ENCODE assay signal across 20 cellular contexts in the genomic region with DNA sequence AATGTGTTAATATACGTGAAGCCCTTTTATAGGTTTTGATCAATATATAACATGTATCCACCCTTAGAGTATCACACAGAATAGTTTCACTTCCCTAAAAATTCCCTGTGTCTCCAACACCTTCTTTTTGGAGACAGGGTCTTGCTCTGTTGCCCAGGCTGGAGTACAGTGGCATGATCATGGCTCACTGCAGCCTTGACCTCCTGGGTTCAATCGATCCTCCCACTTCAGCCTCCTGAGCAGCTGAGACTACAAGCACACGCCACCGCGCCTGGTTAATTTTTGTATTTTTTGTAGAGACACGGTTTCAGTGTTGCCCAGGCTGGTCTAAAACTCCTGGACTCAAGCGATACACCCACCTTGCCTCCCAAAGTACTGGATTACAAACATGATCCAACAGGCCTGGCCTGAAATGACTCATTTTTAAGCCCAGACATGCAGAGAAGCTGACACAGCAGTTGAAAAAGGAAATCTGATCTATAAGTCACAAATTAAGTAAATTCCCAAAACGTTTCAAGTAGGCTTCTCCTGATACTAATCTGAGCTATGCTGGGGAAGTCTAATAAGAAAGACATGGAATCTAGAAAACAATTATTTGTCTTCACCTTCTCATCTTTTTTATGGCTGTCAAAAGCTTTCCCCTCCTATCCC. TPM values are rescaled to one million over a fixed set of nuclear protein-coding genes. Genes with fewer than 3 reads are reported as not detected.
DNase-seq lines count a peak whose midpoint lies in the region; ATAC-seq, FAIRE-seq and TF ChIP-seq lines count a peak whose summit lies in the region.
"Had no signal": no experiment of that assay in that cellular context is flagged by ENCODE, and none has a peak within 500 bp of the region (broad histone marks: within the 10 kb centered on the region; RNA-seq: fewer than 3 reads in every experiment).

No MANE protein-coding gene starts in this region.

- no peaks in the 10 kb centered on the region for H3K9me3 ChIP-seq in GM12878 (replicated peaks; ENCODE audit: control insufficient read depth, insufficient read depth, low read length)
- H3K9me3 ChIP-seq: pancreas had no signal

- DNase-seq in AG08396 (ENCODE audit: low spot score): peak; percentile 7
- peak; percentile 33 for DNase-seq in HFF-Myc (ENCODE audit: extremely low read depth, low read depth)
- DNase-seq in GM12878 (ENCODE audit: low read depth, low spot score): no peak
- DNase-seq in iris pigment epithelial cell (ENCODE audit: low read depth): peak; percentile 81
- no peak for DNase-seq in COLO829 (ENCODE audit: low spot score)
- no peak for DNase-seq in putamen (ENCODE audit: low spot score)
- no peak for DNase-seq in globus pallidus (ENCODE audit: low spot score)
- no peak for DNase-seq in GDM1 (lab: John Stamatoyannopoulos, UW)
- DNase-seq: activated CD4-positive, alpha-beta T cell treated with anti-CD3 and anti-CD28 coated beads, Interleukin-2, amount 50 U/mL, for 1 hour; activated gamma-delta T cell treated with Interleukin-2 at 50 U/mL for 16 hours; AML-193; GF-D8; NCI-H2029; pancreas; stimulated activated CD4-positive, alpha-beta T cell treated with anti-CD3 and anti-CD28 coated beads, Interleukin-2, amount 100 ng/mL, for 24 hours; stimulated activated naive CD4-positive, alpha-beta T cell had no signal

- ATAC-seq in GM12878: no peak
- ATAC-seq: K562, left lobe of liver, pancreas had no signal

- H4K20me1 ChIP-seq in GM12878 (ENCODE audit: control insufficient read depth, insufficient read depth): no peaks in the 10 kb centered on the region

- H3K27me3 ChIP-seq in GM12878 (replicated peaks in 1 of 2; ENCODE audit: control insufficient read depth in 2 of 2, insufficient read depth in 2 of 2, low read length in 1 of 2): no peaks in the 10 kb centered on the region
- H3K27me3 ChIP-seq: pancreas had no signal

- TF ChIP-seq EP300 in GM12878 (IDR thresholded peaks at IDR 0.05; ENCODE audit: borderline replicate concordance in 1 of 2, control insufficient read depth in 1 of 2, low read depth in 2 of 2, low read length in 2 of 2): no peak

- FAIRE-seq in GM12878 (lab: Jason Lieb, UNC): no peak
- FAIRE-seq: colon, K562, pancreas had no signal

- H3K4me1 ChIP-seq in GM12878 (ENCODE audit: control insufficient read depth, insufficient read depth, low read length): peaks cover 4% of the 10 kb centered on the region; the same call in 1 of the 2 replicates

- SMC1A ChIA-PET in GM12878 (lab: Charles Lee; ENCODE audit: uncharacterized antibody, unreplicated experiment): interaction anchor here (0.7 kb wide), 1 partner anchor 85 kb away, joined by 3 read pairs; no protein-coding TSS in a partner anchor

- WGBS in GM12878 (ENCODE audit: insufficient coverage, insufficient replicate concordance, low lambda C conversion rate, missing lambda C conversion rate): 86% methylated on average over 8 of the region's 8 CpGs

- intact Hi-C loops in GM12878 (cut with micrococcal nuclease; ENCODE audit: unreplicated experiment): no loop called here

- H3K4me3 ChIP-seq in HFF-Myc (replicated peaks; ENCODE audit: low read depth, low read length): no peak overlapping the region
- 0 out of 2 replicates have a peak overlapping the region, but pooled peaks have one; percentile 39 for H3K4me3 ChIP-seq in GM12878
- H3K4me3 ChIP-seq: K562, pancreas had no signal

- in situ Hi-C loops in GM12878 (cut with MboI): no loop called here

- RAD21 ChIA-PET in GM12878 (lab: Charles Lee; ENCODE audit: unreplicated experiment): no interaction called here

- CTCF ChIA-PET in GM12878 (lab: Yijun Ruan, JAX): interaction anchor here (1.0 to 1.9 kb wide), 3 partner anchors 46 to 65 kb away, joined by 3 to 7 read pairs (median 4); no protein-coding TSS in a partner anchor

- H3K4me2 ChIP-seq in GM12878 (ENCODE audit: control insufficient read depth, insufficient read depth): peak overlapping the region; percentile 21; the same call in 1 of the 2 replicates

- TF ChIP-seq CTCF in HFF-Myc (IDR thresholded peaks at IDR 0.05; ENCODE audit: low read depth, low read length, missing control alignments) (no peak), GM12878 (IDR thresholded peaks at IDR 0.05 in 2 of 3, conservative IDR thresholded peaks at IDR 0.05 in 1 of 3; ENCODE audit: control insufficient read depth in 2 of 3, extremely low read depth in 1 of 3, insufficient read depth in 1 of 3, low read depth in 3 of 3, low read length in 3 of 3) (no peak)

- no peak for TF ChIP-seq POLR2A in GM12878 (IDR thresholded peaks at IDR 0.05; ENCODE audit: low read depth, low read length)

- POLR2A ChIA-PET in GM12878 (lab: Charles Lee): no interaction called here

- H3K79me2 ChIP-seq in GM12878 (ENCODE audit: control insufficient read depth, insufficient read depth, low read length): peaks cover 38% of the 10 kb centered on the region

- no TSS peak for BruUV-seq in GM12878 (replicated peaks; lab: Mats Ljungman, UMichigan)

- no peak overlapping the region for H2AFZ ChIP-seq in GM12878 (ENCODE audit: control insufficient read depth, low read depth, low read length)

- peaks cover 0 to 10% of the 10 kb centered on the region in 2 experiments; a peak in 2 of 4 replicates for H3K36me3 ChIP-seq in GM12878 (ENCODE audit: control insufficient read depth in 2 of 2, insufficient read depth in 2 of 2, low read length in 1 of 2)

- no peak overlapping the region; the same call in 1 of the 2 replicates for H3K9ac ChIP-seq in GM12878 (ENCODE audit: control insufficient read depth, insufficient read depth, low read length)

- no peak overlapping the region for H3K27ac ChIP-seq in GM12878 (ENCODE audit: control insufficient read depth, insufficient read depth)
- H3K27ac ChIP-seq: pancreas had no signal

- TF ChIP-seq RAD21 in GM12878 (IDR thresholded peaks at IDR 0.05; ENCODE audit: insufficient read depth, low read depth, low read length): no peak

RNA-seq across cellular contexts. Expression of a gene that starts 2.9 kb away (rescaled TPM):
- 61.7 and 65.2 TPM in 2 replicates for total RNA-seq in GM12878 (2013; cell fraction: nucleolus; rRNA removed)
- total RNA-seq in GM12878 (2014; rRNA removed) (48.9 and 51.7 TPM in 2 replicates), GM12878 (2014; rRNA removed; fragmentation: Illumina TruSeq; extraction: Trizol) (36.4 and 40.3 TPM in 2 replicates), GM12878 (2021) (25.9 and 26.4 TPM in 2 replicates)
- polyA plus RNA-seq in GM12878 (2011; ENCODE audit: low read depth): 21.6 TPM
- polyA plus RNA-seq in GM12878 (2011; rRNA removed) (41.6 and 56.9 TPM in 2 replicates), GM12878 (2014; fragmentation: Illumina TruSeq; extraction: Trizol) (46.9 and 59.9 TPM in 2 replicates), GM12878 (2014; fragmentation: Nextera tagmentation; extraction: Ambion mirVana) (10 to 100 TPM; 57.1 to 76.7 TPM), GM12878 (2014; rRNA removed) (34.7 and 37.3 TPM in 2 replicates), GM12878 (2016; fragmentation: Nextera tagmentation; extraction: Ambion mirVana) (10 to 100 TPM; 73.6 to 78.4 TPM)
- polyA plus RNA-seq in GM12878 (2011; cell fraction: cytosol; rRNA removed): 21.5 and 24.3 TPM in 2 replicates
- 17.5 and 18.4 TPM in 2 replicates for polyA plus RNA-seq in GM12878 (2011; cell fraction: nucleus; rRNA removed)
- 27.8 and 29.2 TPM in 2 replicates for polyA plus RNA-seq in GM12878 (2012)
- 11.8 and 14.4 TPM in 2 replicates for polyA minus RNA-seq in GM12878 (2011; rRNA and poly(A)+ RNA removed)
- 7.2 and 7.4 TPM in 2 replicates for polyA minus RNA-seq in GM12878 (2011; cell fraction: cytosol; rRNA and poly(A)+ RNA removed)
- polyA minus RNA-seq in GM12878 (2011; cell fraction: nucleus; rRNA and poly(A)+ RNA removed): 17.8 and 28.2 TPM in 2 replicates

RNA-seq across cellular contexts. Expression of a gene that starts 7.0 kb away (rescaled TPM):
- not detected in 2 replicates for total RNA-seq in GM12878 (2013; cell fraction: nucleolus; rRNA removed)
- total RNA-seq in GM12878 (2014; rRNA removed) (0.27 and 0.28 TPM in 2 replicates), GM12878 (2014; rRNA removed; fragmentation: Illumina TruSeq; extraction: Trizol) (0.36 and 0.46 TPM in 2 replicates), GM12878 (2021) (0.44 and 0.51 TPM in 2 replicates)
- polyA plus RNA-seq in GM12878 (2011; ENCODE audit: low read depth): not detected
- polyA plus RNA-seq in GM12878 (2011; rRNA removed) (0.08 and 0.13 TPM in 2 replicates), GM12878 (2014; fragmentation: Illumina TruSeq; extraction: Trizol) (0.62 and 0.84 TPM in 2 replicates), GM12878 (2014; fragmentation: Nextera tagmentation; extraction: Ambion mirVana) (under 1 TPM; 0.13 to 0.27 TPM), GM12878 (2014; rRNA removed) (0.23 and 0.82 TPM in 2 replicates), GM12878 (2016; fragmentation: Nextera tagmentation; extraction: Ambion mirVana) (under 1 TPM; 0.52 to 0.81 TPM)
- polyA plus RNA-seq in GM12878 (2011; cell fraction: cytosol; rRNA removed): 0.05 and 0.13 TPM in 2 replicates
- 0.04 TPM in 2 replicates for polyA plus RNA-seq in GM12878 (2011; cell fraction: nucleus; rRNA removed)
- polyA plus RNA-seq in GM12878 (2012): 0.07 and 0.14 TPM in 2 replicates
- polyA minus RNA-seq in GM12878 (2011; rRNA and poly(A)+ RNA removed): not detected in 2 replicates
- polyA minus RNA-seq in GM12878 (2011; cell fraction: cytosol; rRNA and poly(A)+ RNA removed): not detected in 2 replicates
- polyA minus RNA-seq in GM12878 (2011; cell fraction: nucleus; rRNA and poly(A)+ RNA removed): not detected in 2 replicates
- total RNA-seq: left lobe of liver; pancreas; T-helper 1 cell treated with Interleukin-12 subunit alpha and Interleukin-12 subunit beta and Interleukin-4 antibody, amounts not matched to agents 30 ng/mL and 1 ng/mL, for 36 hours had no signal
- polyA plus RNA-seq: pancreas had no signal

RNA-seq across cellular contexts. Expression of a gene that starts 39.8 kb away (rescaled TPM):
- total RNA-seq in GM12878 (2013; cell fraction: nucleolus; rRNA removed): 17.4 and 18.7 TPM in 2 replicates
- total RNA-seq in GM12878 (2014; rRNA removed) (32.5 and 36.8 TPM in 2 replicates), GM12878 (2014; rRNA removed; fragmentation: Illumina TruSeq; extraction: Trizol) (69.9 and 74.2 TPM in 2 replicates), GM12878 (2021) (23.6 and 28.1 TPM in 2 replicates)
- polyA plus RNA-seq in GM12878 (2011; ENCODE audit: low read depth): 45.0 TPM
- polyA plus RNA-seq in GM12878 (2011; rRNA removed) (42.9 and 73.0 TPM in 2 replicates), GM12878 (2014; fragmentation: Illumina TruSeq; extraction: Trizol) (59.9 and 69.6 TPM in 2 replicates), GM12878 (2014; fragmentation: Nextera tagmentation; extraction: Ambion mirVana) (100 to 1,000 TPM; 116 to 124 TPM), GM12878 (2014; rRNA removed) (42.2 and 60.2 TPM in 2 replicates), GM12878 (2016; fragmentation: Nextera tagmentation; extraction: Ambion mirVana) (100 to 1,000 TPM; 122 to 129 TPM)
- 21.6 and 21.8 TPM in 2 replicates for polyA plus RNA-seq in GM12878 (2011; cell fraction: cytosol; rRNA removed)
- polyA plus RNA-seq in GM12878 (2011; cell fraction: nucleus; rRNA removed): 10.7 and 13.7 TPM in 2 replicates
- polyA plus RNA-seq in GM12878 (2012): 42.6 and 62.5 TPM in 2 replicates
- 6.1 and 9.4 TPM in 2 replicates for polyA minus RNA-seq in GM12878 (2011; rRNA and poly(A)+ RNA removed)
- 5.6 and 7.8 TPM in 2 replicates for polyA minus RNA-seq in GM12878 (2011; cell fraction: cytosol; rRNA and poly(A)+ RNA removed)
- 2.9 and 5.3 TPM in 2 replicates for polyA minus RNA-seq in GM12878 (2011; cell fraction: nucleus; rRNA and poly(A)+ RNA removed)

RNA-seq across cellular contexts. Expression of a gene that starts 51.8 kb away (rescaled TPM):
- total RNA-seq in GM12878 (2013; cell fraction: nucleolus; rRNA removed): 34.9 and 38.9 TPM in 2 replicates
- total RNA-seq in GM12878 (2014; rRNA removed) (38.9 and 49.9 TPM in 2 replicates), GM12878 (2014; rRNA removed; fragmentation: Illumina TruSeq; extraction: Trizol) (50.1 and 53.3 TPM in 2 replicates), GM12878 (2021) (44.0 and 45.0 TPM in 2 replicates)
- polyA plus RNA-seq in GM12878 (2011; ENCODE audit: low read depth): 22.9 TPM
- polyA plus RNA-seq in GM12878 (2011; rRNA removed) (84.1 and 101 TPM in 2 replicates), GM12878 (2014; fragmentation: Illumina TruSeq; extraction: Trizol) (77.8 and 108 TPM in 2 replicates), GM12878 (2014; fragmentation: Nextera tagmentation; extraction: Ambion mirVana) (10 to 100 TPM; 67.3 to 72.2 TPM), GM12878 (2014; rRNA removed) (43.1 and 51.9 TPM in 2 replicates), GM12878 (2016; fragmentation: Nextera tagmentation; extraction: Ambion mirVana) (10 to 100 TPM; 82.2 to 83.2 TPM)
- polyA plus RNA-seq in GM12878 (2011; cell fraction: cytosol; rRNA removed): 68.4 and 74.4 TPM in 2 replicates
- polyA plus RNA-seq in GM12878 (2011; cell fraction: nucleus; rRNA removed): 50.3 and 76.3 TPM in 2 replicates
- polyA plus RNA-seq in GM12878 (2012): 43.4 and 56.6 TPM in 2 replicates
- 57.1 and 66.7 TPM in 2 replicates for polyA minus RNA-seq in GM12878 (2011; rRNA and poly(A)+ RNA removed)
- polyA minus RNA-seq in GM12878 (2011; cell fraction: cytosol; rRNA and poly(A)+ RNA removed): 17.5 and 19.5 TPM in 2 replicates
- 16.3 and 20.9 TPM in 2 replicates for polyA minus RNA-seq in GM12878 (2011; cell fraction: nucleus; rRNA and poly(A)+ RNA removed)

Comparison
In these comparisons a context has a peak if more than half of its experiments do, and no peak if none do; other contexts are left out.
1. DNase-seq: peak in AG08396 (single experiment), HFF-Myc (single experiment) and iris pigment epithelial cell (single experiment); none in GM12878 (single experiment), COLO829 (single experiment), putamen (single experiment), globus pallidus (single experiment) and GDM1 (single experiment).